In genomic region chr6:8102122-8102958, GRCh38 we compare ENCODE assay signal across 8 cellular contexts. TPM values are rescaled to one million over a fixed set of nuclear protein-coding genes. Genes with fewer than 3 reads are reported as not detected.
DNase-seq lines count a peak whose midpoint lies in the region; ATAC-seq and TF ChIP-seq lines count a peak whose summit lies in the region.

TSS of gene EEF1E1 (minus strand) at chr6:8102548. CDS start at chr6:8102521, 27 bp downstream.

- TF ChIP-seq CTCF in Loucy (conservative IDR thresholded peaks at IDR 0.05; ENCODE audit: low read length) = no peak
- TF ChIP-seq CTCF in RWPE2 (IDR thresholded peaks at IDR 0.05; ENCODE audit: poor library complexity, severe bottlenecking) = no peak
- no peak for TF ChIP-seq CTCF in fibroblast of pulmonary artery (IDR thresholded peaks at IDR 0.05; ENCODE audit: low read length, missing control alignments)

- peak; percentile 97 for ATAC-seq in RWPE2 (ENCODE audit: low read depth)
- ATAC-seq in natural killer cell treated with Interleukin-12 subunit alpha and Interleukin-12 subunit beta and Interleukin-15 and Interleukin-18, amount 100 ng/mL, for 72 hours = peak; percentile 99

- peak within 1 kb of the TSS; percentile 79 for H3K9ac ChIP-seq in Loucy (ENCODE audit: low read depth, low read length, poor library complexity, severe bottlenecking)

- peak; percentile 97 for DNase-seq in ELR (ENCODE audit: low read depth)
- peak; percentile 95 for DNase-seq in H7
- peak; percentile 95 for DNase-seq in RWPE2 (ENCODE audit: low spot score)
- peak; percentile 88 for DNase-seq in activated T-helper 2 cell treated with anti-CD3 and anti-CD28 coated beads, Interferon-gamma antibody, Interleukin-2, Interleukin-4, amounts not matched to agents 10 μg/mL and 5 μg/mL and 100 μg/mL, durations not matched to agents 14 hours and 24 hours and 36 hours (ENCODE audit: low spot score)
- DNase-seq in fibroblast of pulmonary artery (ENCODE audit: low read depth) = peak; percentile 94
- peak; percentile 93 for DNase-seq in natural killer cell treated with Interleukin-12 subunit alpha and Interleukin-12 subunit beta and Interleukin-15 and Interleukin-18, amount 100 ng/mL, for 72 hours (ENCODE audit: low spot score)
- DNase-seq in stimulated activated naive CD4-positive, alpha-beta T cell treated with Interleukin-2 at 50 U/mL for 16 hours (lab: John Stamatoyannopoulos, UW) = peak; percentile 98

- peak within 1 kb of the TSS; percentile 100 for H3K4me3 Mint-ChIP-seq in activated T-helper 2 cell treated with anti-CD3 and anti-CD28 coated beads, Interferon-gamma antibody, Interleukin-2, Interleukin-4, amounts not matched to agents 10 μg/mL and 5 μg/mL and 100 μg/mL, durations not matched to agents 14 hours and 24 hours and 36 hours (ENCODE audit: low read depth)
- H3K4me3 Mint-ChIP-seq in natural killer cell treated with Interleukin-12 subunit alpha and Interleukin-12 subunit beta and Interleukin-15 and Interleukin-18, amount 100 ng/mL, for 72 hours = peak within 1 kb of the TSS; percentile 89

- H3K27ac Mint-ChIP-seq in activated T-helper 2 cell treated with anti-CD3 and anti-CD28 coated beads, Interferon-gamma antibody, Interleukin-2, Interleukin-4, amounts not matched to agents 10 μg/mL and 5 μg/mL and 100 μg/mL, durations not matched to agents 14 hours and 24 hours and 36 hours = peak within 1 kb of the TSS; percentile 100
- H3K27ac Mint-ChIP-seq in natural killer cell treated with Interleukin-12 subunit alpha and Interleukin-12 subunit beta and Interleukin-15 and Interleukin-18, amount 100 ng/mL, for 72 hours = peak within 1 kb of the TSS; percentile 81 to 91

- no peaks in the 10 kb centered on the region for H3K27me3 ChIP-seq in H7 (ENCODE audit: control insufficient read depth, insufficient read depth, low read length)
- H3K27me3 ChIP-seq in Loucy (ENCODE audit: insufficient read depth, low read length, poor library complexity, severe bottlenecking) = peaks cover 9% of the 10 kb centered on the region
- H3K27me3 ChIP-seq in RWPE2 (ENCODE audit: insufficient read depth, poor library complexity, severe bottlenecking) = no peaks in the 10 kb centered on the region

- H3F3A ChIP-seq in Loucy (ENCODE audit: low read depth) = no peaks in the 10 kb centered on the region

- intact Hi-C loops in activated T-helper 2 cell treated with anti-CD3 and anti-CD28 coated beads, Interferon-gamma antibody, Interleukin-2, Interleukin-4, amounts not matched to agents 10 μg/mL and 5 μg/mL and 100 μg/mL, durations not matched to agents 14 hours and 24 hours and 36 hours (cut with micrococcal nuclease) = loop anchor here (1.0 to 5.0 kb wide), 4 partner anchors 20 to 192 kb away; partner anchors contain the start of genes BLOC1S5 and TXNDC5

- H3K9me3 ChIP-seq in Loucy (ENCODE audit: insufficient read depth, low read depth, low read length) (no peaks in the 10 kb centered on the region), RWPE2 (ENCODE audit: severe bottlenecking) (no peaks in the 10 kb centered on the region)

- peak within 1 kb of the TSS; percentile 45 for H3K27ac ChIP-seq in RWPE2 (ENCODE audit: poor library complexity, severe bottlenecking)

- H3K4me1 ChIP-seq in Loucy (ENCODE audit: insufficient read depth, low read length, poor library complexity, severe bottlenecking) (peaks cover 32% of the 10 kb centered on the region), RWPE2 (ENCODE audit: insufficient read depth, poor library complexity, severe bottlenecking) (peaks cover 13% of the 10 kb centered on the region)

- no peaks in the 10 kb centered on the region for H3K36me3 ChIP-seq in H7 (replicated peaks; ENCODE audit: control insufficient read depth, insufficient read depth, low read length)
- H3K36me3 ChIP-seq in Loucy (ENCODE audit: insufficient read depth, low read length) = no peaks in the 10 kb centered on the region
- peaks cover 29% of the 10 kb centered on the region for H3K36me3 ChIP-seq in RWPE2 (ENCODE audit: low read depth)

- H2AFZ ChIP-seq in Loucy (ENCODE audit: low read length) = peak within 1 kb of the TSS; percentile 92

- H3K4me1 Mint-ChIP-seq in activated T-helper 2 cell treated with anti-CD3 and anti-CD28 coated beads, Interferon-gamma antibody, Interleukin-2, Interleukin-4, amounts not matched to agents 10 μg/mL and 5 μg/mL and 100 μg/mL, durations not matched to agents 14 hours and 24 hours and 36 hours (ENCODE audit: low read depth) = peaks cover 25% of the 10 kb centered on the region
- H3K4me1 Mint-ChIP-seq in natural killer cell treated with Interleukin-12 subunit alpha and Interleukin-12 subunit beta and Interleukin-15 and Interleukin-18, amount 100 ng/mL, for 72 hours (ENCODE audit: low read depth in 2 of 2) = peaks cover 24 to 29% of the 10 kb centered on the region in 2 donors

- peaks cover 7% of the 10 kb centered on the region for H4K20me1 ChIP-seq in Loucy (ENCODE audit: insufficient read depth, low read length, poor library complexity, severe bottlenecking)

- peaks cover 31% of the 10 kb centered on the region for H3K36me3 Mint-ChIP-seq in activated T-helper 2 cell treated with anti-CD3 and anti-CD28 coated beads, Interferon-gamma antibody, Interleukin-2, Interleukin-4, amounts not matched to agents 10 μg/mL and 5 μg/mL and 100 μg/mL, durations not matched to agents 14 hours and 24 hours and 36 hours (ENCODE audit: low read depth)
- H3K36me3 Mint-ChIP-seq in natural killer cell treated with Interleukin-12 subunit alpha and Interleukin-12 subunit beta and Interleukin-15 and Interleukin-18, amount 100 ng/mL, for 72 hours = peaks cover 10% of the 10 kb centered on the region

- H3K4me3 ChIP-seq in H7 (ENCODE audit: insufficient read depth, low read depth, low read length) = peak within 1 kb of the TSS; percentile 79
- peak within 1 kb of the TSS; percentile 92 for H3K4me3 ChIP-seq in Loucy (ENCODE audit: low read length, poor library complexity, severe bottlenecking)
- H3K4me3 ChIP-seq in RWPE2 (ENCODE audit: severe bottlenecking) = peak within 1 kb of the TSS; percentile 81
- H3K4me3 ChIP-seq in fibroblast of pulmonary artery (replicated peaks; ENCODE audit: low read depth, low read length) = peak within 1 kb of the TSS; percentile 79

- H3K4me2 ChIP-seq in Loucy (ENCODE audit: low read depth, low read length, poor library complexity, severe bottlenecking) = peak within 1 kb of the TSS; percentile 95

- no peaks in the 10 kb centered on the region for H3K9me3 Mint-ChIP-seq in activated T-helper 2 cell treated with anti-CD3 and anti-CD28 coated beads, Interferon-gamma antibody, Interleukin-2, Interleukin-4, amounts not matched to agents 10 μg/mL and 5 μg/mL and 100 μg/mL, durations not matched to agents 14 hours and 24 hours and 36 hours
- H3K9me3 Mint-ChIP-seq in natural killer cell treated with Interleukin-12 subunit alpha and Interleukin-12 subunit beta and Interleukin-15 and Interleukin-18, amount 100 ng/mL, for 72 hours = peaks cover 3% of the 10 kb centered on the region

- H3K79me2 ChIP-seq in Loucy (ENCODE audit: insufficient read depth, low read length) = peaks cover 48% of the 10 kb centered on the region

- H3K27me3 Mint-ChIP-seq in activated T-helper 2 cell treated with anti-CD3 and anti-CD28 coated beads, Interferon-gamma antibody, Interleukin-2, Interleukin-4, amounts not matched to agents 10 μg/mL and 5 μg/mL and 100 μg/mL, durations not matched to agents 14 hours and 24 hours and 36 hours (ENCODE audit: low read depth) = peaks cover 18% of the 10 kb centered on the region
- peaks cover 17 to 29% of the 10 kb centered on the region in 2 donors for H3K27me3 Mint-ChIP-seq in natural killer cell treated with Interleukin-12 subunit alpha and Interleukin-12 subunit beta and Interleukin-15 and Interleukin-18, amount 100 ng/mL, for 72 hours

- H3K9me2 ChIP-seq in Loucy (replicated peaks; ENCODE audit: low read depth, low read length) = no peaks in the 10 kb centered on the region; the same call in 1 of the 2 replicates

RNA-seq across cellular contexts. Expression of gene EEF1E1, which starts in this region (rescaled TPM):
- total RNA-seq in H7 (2014; rRNA removed; shearing (Covaris generic)) = 99.8 and 109 TPM in 2 replicates
- 83.1 and 87.3 TPM in 2 replicates for total RNA-seq in activated T-helper 2 cell treated with anti-CD3 and anti-CD28 coated beads, Interferon-gamma antibody, Interleukin-2, Interleukin-4, amounts not matched to agents 10 μg/mL and 5 μg/mL and 100 μg/mL, durations not matched to agents 14 hours and 24 hours and 36 hours
- total RNA-seq in natural killer cell treated with Interleukin-12 subunit alpha and Interleukin-12 subunit beta and Interleukin-15 and Interleukin-18, amount 100 ng/mL, for 72 hours = 10 to 100 TPM; 35.9 to 38.2 TPM

Comparison
In these comparisons a context has a peak if more than half of its experiments do, and no peak if none do; other contexts are left out.
1. Peak in every context shown above with its lines: DNase-seq, ATAC-seq, H3K4me3 ChIP-seq and H3K27ac ChIP-seq.